25 cellular contexts compared by ENCODE assay signal in genomic region chr6:54327631-54328030, GRCh38. TPM values are rescaled to one million over a fixed set of nuclear protein-coding genes. Genes with fewer than 3 reads are reported as not detected.
"Had no signal": no experiment of that assay in that cellular context is flagged by ENCODE, and none has a peak within 500 bp of the region (broad histone marks: within the 10 kb centered on the region; RNA-seq: fewer than 3 reads in every experiment).

No MANE protein-coding gene starts in this region.

- ATAC-seq: activated naive CD8-positive, alpha-beta T cell treated with anti-CD3 and anti-CD28 coated beads, Interleukin-2, amount 50 U/mL, for 24 hours; left lung had no signal

- DNase-seq: activated CD4-positive, alpha-beta T cell treated with anti-CD3 and anti-CD28 coated beads, Interleukin-2, amount 50 U/mL, for 1 hour; activated CD8-positive, alpha-beta memory T cell treated with anti-CD3 and anti-CD28 coated beads, Interleukin-2, amount 50 U/mL, for 4 hours; activated effector memory CD4-positive, alpha-beta T cell treated with Interleukin-2 at 50 U/mL for 16 hours; activated naive CD4-positive, alpha-beta T cell treated with anti-CD3 and anti-CD28 coated beads, Interleukin-2, amount 10 ng/mL, durations not matched to agents 7 days and 5 days; activated naive CD8-positive, alpha-beta T cell treated with anti-CD3 and anti-CD28 coated beads, Interleukin-2, amount 50 U/mL, for 24 hours; activated T-cell treated with anti-CD3 and anti-CD28 coated beads, Interleukin-2, amount 50 U/mL, for 48 hours; anterior cingulate cortex; brain microvascular endothelial cell; central memory CD4-positive, alpha-beta T cell; dorsolateral prefrontal cortex; head of caudate nucleus; kidney; posterior cingulate gyrus; retina; stimulated activated naive CD4-positive, alpha-beta T cell; T-helper 9 cell; thyroid gland had no signal

- H3K36me3 ChIP-seq: brain microvascular endothelial cell, left lung, thyroid gland had no signal

- H3K4me1 ChIP-seq: left lung, thyroid gland had no signal

- H3K4me3 ChIP-seq: dorsolateral prefrontal cortex, left lung, thyroid gland had no signal

- FAIRE-seq: colon, frontal cortex, kidney had no signal

- H3K27me3 ChIP-seq: brain microvascular endothelial cell, dorsolateral prefrontal cortex, left lung, thyroid gland had no signal

- H3K27ac ChIP-seq: brain microvascular endothelial cell, dorsolateral prefrontal cortex, epithelial cell of prostate, left lung, thyroid gland had no signal

- H3K9me3 ChIP-seq: thyroid gland had no signal

RNA-seq across cellular contexts. Expression of gene TINAG, which starts 19.4 kb away (rescaled TPM):
- total RNA-seq: fibroblast of lung, left lung, lung microvascular endothelial cell, mesothelial cell of epicardium, thyroid gland, ureter had no signal
